In genomic region chr2:58959996-58960395, GRCh38 we compare ENCODE assay signal across 19 cellular contexts.
DNase-seq lines count a peak whose midpoint lies in the region; ATAC-seq and TF ChIP-seq lines count a peak whose summit lies in the region.
"Had no signal": no experiment of that assay in that cellular context is flagged by ENCODE, and none has a peak within 500 bp of the region (broad histone marks: within the 10 kb centered on the region; RNA-seq: fewer than 3 reads in every experiment).

No MANE protein-coding gene starts in this region.

- peaks cover 6% of the 10 kb centered on the region for H3K4me1 ChIP-seq in smooth muscle cell (ENCODE audit: low read depth)
- H3K4me1 ChIP-seq in PC-3 (ENCODE audit: insufficient read depth, low read length) = no peaks in the 10 kb centered on the region
- no peaks in the 10 kb centered on the region for H3K4me1 ChIP-seq in A673 (ENCODE audit: insufficient read depth, low read length, poor library complexity, severe bottlenecking)
- H3K4me1 ChIP-seq: BLaER1, Caco-2 had no signal

- no peaks in the 10 kb centered on the region for H3K9me3 ChIP-seq in smooth muscle cell (replicated peaks; ENCODE audit: low read depth)
- H3K9me3 ChIP-seq in PC-3 (ENCODE audit: low read length) = no peaks in the 10 kb centered on the region
- no peaks in the 10 kb centered on the region for H3K9me3 ChIP-seq in A673 (ENCODE audit: low read depth, low read length, poor library complexity, severe bottlenecking)
- H3K9me3 ChIP-seq: BLaER1, Caco-2 had no signal

- 37% methylated on average over 8 of the region's 8 CpGs for WGBS in smooth muscle cell (ENCODE audit: low lambda C conversion rate)

- CTCF ChIA-PET in PC-3 (lab: Charles Lee) = no interaction called here
- CTCF ChIA-PET in A673 (lab: Charles Lee) = no interaction called here

- H3K4me3 ChIP-seq in smooth muscle cell = no peak overlapping the region
- no peak overlapping the region for H3K4me3 ChIP-seq in PC-3 (ENCODE audit: low read length)
- H3K4me3 ChIP-seq in A673 (ENCODE audit: low read depth, low read length, poor library complexity, severe bottlenecking) = no peak overlapping the region
- H3K4me3 ChIP-seq: BLaER1, PC-9 had no signal

- no peaks in the 10 kb centered on the region for H3K9me2 ChIP-seq in PC-3 (replicated peaks; ENCODE audit: low read length)

- POLR2A ChIA-PET in PC-3 (lab: Charles Lee; ENCODE audit: unreplicated experiment) (no interaction called here), A673 (lab: Charles Lee; ENCODE audit: low non-redundant PET) (no interaction called here)

- ATAC-seq in SK-N-SH treated with all-trans-retinoic acid at 6 μM for 48 hours (no peak), PC-3 (no peak)

- peak overlapping the region; percentile 70 for H3K4me2 ChIP-seq in smooth muscle cell
- H3K4me2 ChIP-seq in PC-3 (ENCODE audit: low read length) = no peak overlapping the region
- H3K4me2 ChIP-seq: BLaER1, KMS-11, PC-9 had no signal

- no peak for TF ChIP-seq CTCF in smooth muscle cell (IDR thresholded peaks at IDR 0.05; ENCODE audit: borderline replicate concordance, insufficient read depth, poor library complexity, severe bottlenecking)
- no peak for TF ChIP-seq CTCF in PC-3 (conservative IDR thresholded peaks at IDR 0.05; ENCODE audit: low read depth, low read length)
- no peak for TF ChIP-seq CTCF in A673 (conservative IDR thresholded peaks at IDR 0.05; ENCODE audit: low read depth, low read length)

- BruUV-seq in PC-3 (replicated peaks; lab: Mats Ljungman, UMichigan) (no TSS peak), A673 (replicated peaks; lab: Mats Ljungman, UMichigan) (no TSS peak)

- H2AFZ ChIP-seq in smooth muscle cell (ENCODE audit: low read depth) = no peak overlapping the region
- H2AFZ ChIP-seq in PC-3 (ENCODE audit: low read length) = no peak overlapping the region
- H2AFZ ChIP-seq: PC-9 had no signal

- H3F3A ChIP-seq in smooth muscle cell (ENCODE audit: low read depth) (no peaks in the 10 kb centered on the region), PC-3 (ENCODE audit: low read length, unreplicated experiment) (no peaks in the 10 kb centered on the region)

- no peaks in the 10 kb centered on the region for H3K27me3 ChIP-seq in smooth muscle cell (ENCODE audit: low read depth)
- H3K27me3 ChIP-seq in PC-3 (ENCODE audit: low read length) = peaks cover 47% of the 10 kb centered on the region
- no peaks in the 10 kb centered on the region for H3K27me3 ChIP-seq in A673 (replicated peaks; ENCODE audit: insufficient read depth, low read depth, low read length, poor library complexity)
- H3K27me3 ChIP-seq: BLaER1 had no signal

- H3K27ac ChIP-seq in smooth muscle cell (ENCODE audit: low read depth) = no peak overlapping the region
- H3K27ac ChIP-seq in PC-3 (ENCODE audit: low read length) = no peak overlapping the region
- H3K27ac ChIP-seq in A673 (ENCODE audit: low read depth, low read length, poor library complexity, severe bottlenecking) = no peak overlapping the region
- H3K27ac ChIP-seq: BLaER1, KMS-11, PC-9, RWPE1 had no signal

- intact Hi-C loops in PC-3 (cut with micrococcal nuclease) (no loop called here), A673 (cut with micrococcal nuclease; ENCODE audit: unreplicated experiment) (no loop called here)

- H3K36me3 ChIP-seq in smooth muscle cell (ENCODE audit: low read depth) (no peaks in the 10 kb centered on the region), PC-3 (ENCODE audit: low read depth, low read length) (no peaks in the 10 kb centered on the region), A673 (ENCODE audit: insufficient read depth, low read length, poor library complexity, severe bottlenecking) (no peaks in the 10 kb centered on the region)
- H3K36me3 ChIP-seq: BLaER1 had no signal

- DNase-seq in Daoy (ENCODE audit: low read depth) (peak; percentile 28), astrocyte of the hippocampus (ENCODE audit: low read depth, low spot score) (peak; percentile 6), smooth muscle cell (lab: John Stamatoyannopoulos, UW; ENCODE audit: unreplicated experiment) (no peak), PC-3 (no peak), A673 (ENCODE audit: low spot score) (no peak), NCI-H1417 treated with DMSO at 0.1 percent for 48 hours (lab: John Stamatoyannopoulos, UW) (no peak)
- DNase-seq: Caco-2; CD4-positive, alpha-beta T cell; DMS153; NCI-H1105; NCI-H2029 treated with DMSO at 0.1 percent for 48 hours; NCI-H345; NCI-H524; PC-9; SHP77 treated with DMSO at 0.1 percent for 48 hours had no signal

- H4K20me1 ChIP-seq in smooth muscle cell (ENCODE audit: low read depth) (no peaks in the 10 kb centered on the region), PC-3 (ENCODE audit: low read length) (no peaks in the 10 kb centered on the region)
- H4K20me1 ChIP-seq: BLaER1 had no signal

- no peak overlapping the region for H3K9ac ChIP-seq in smooth muscle cell (ENCODE audit: low read depth)
- no peak overlapping the region for H3K9ac ChIP-seq in PC-3 (ENCODE audit: low read length)
- H3K9ac ChIP-seq: BLaER1, KMS-11 had no signal

- H3K79me2 ChIP-seq in smooth muscle cell (ENCODE audit: low read depth) (no peaks in the 10 kb centered on the region), PC-3 (ENCODE audit: low read length) (no peaks in the 10 kb centered on the region)

TF ChIP-seq in SK-N-SH treated with all-trans-retinoic acid at 6 μM for 48 hours, 23 proteins besides CTCF, POLR2A, EP300 and RAD21:
- TF ChIP-seq ISL1 (CRISPR knock-in tag; IDR thresholded peaks at IDR 0.05) (peak; percentile 38; the same call in 1 of the 2 replicates), ESRRG (CRISPR knock-in tag; IDR thresholded peaks at IDR 0.05) (no peak)

Comparison
In these comparisons a context has a peak if more than half of its experiments do, and no peak if none do; other contexts are left out.
1. DNase-seq: peak in Daoy (single experiment) and astrocyte of the hippocampus (single experiment); none in smooth muscle cell (single experiment), PC-3 (single experiment), A673 (single experiment) and NCI-H1417 treated with DMSO at 0.1 percent for 48 hours (single experiment).